ENCODE assay signal across 12 cellular contexts in the genomic region with DNA sequence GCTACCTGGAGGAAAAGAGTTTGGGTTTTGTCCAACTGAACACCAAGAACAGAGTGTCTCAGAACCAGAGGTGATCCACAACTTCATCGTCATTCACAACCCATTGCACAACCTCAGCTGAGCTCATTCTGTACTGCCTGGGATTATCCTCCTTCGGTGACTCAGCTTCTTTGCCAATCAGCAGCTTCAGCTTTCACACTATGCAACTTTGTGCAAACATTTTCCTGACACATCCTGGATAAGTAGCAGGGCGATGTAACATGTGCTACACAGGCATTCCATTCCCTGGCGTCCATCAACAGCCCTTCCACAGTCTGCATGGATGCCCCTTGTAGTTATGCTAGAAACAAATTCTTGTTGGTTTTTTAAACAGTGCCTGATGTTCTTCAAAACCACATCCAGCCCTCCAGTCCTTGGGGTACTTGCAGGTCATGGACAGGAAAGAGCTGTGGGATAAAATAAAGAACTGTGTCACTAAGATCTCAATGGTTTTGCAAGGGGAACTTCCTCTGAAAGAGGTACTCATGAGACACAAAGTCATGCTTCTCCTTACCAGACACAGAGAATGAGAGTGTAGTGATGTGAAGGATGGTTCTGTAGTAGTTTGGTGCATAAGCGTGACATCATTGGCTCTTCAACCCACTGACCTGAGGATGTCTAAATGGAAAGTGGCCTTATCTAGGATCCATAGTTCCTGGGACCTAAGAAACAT.
A peak's percentile ranks its signal among the peaks of the same experiment; 100 is the strongest.
DNase-seq lines count a peak whose midpoint lies in the region; ATAC-seq and TF ChIP-seq lines count a peak whose summit lies in the region.
"Had no signal": no experiment of that assay in that cellular context is flagged by ENCODE, and none has a peak within 500 bp of the region (broad histone marks: within the 10 kb centered on the region; RNA-seq: fewer than 3 reads in every experiment).

No MANE protein-coding gene starts in this region.

- DNase-seq in AG08395 (ENCODE audit: low spot score) (peak; percentile 2), HT1080 (ENCODE audit: low read depth) (peak; percentile 94), amniotic epithelial cell (ENCODE audit: low read depth) (peak; percentile 100), hepatocyte (ENCODE audit: low spot score) (peak; percentile 78), H9 (no peak), ACHN (no peak)
- DNase-seq in effector memory CD4-positive, alpha-beta T cell: no peak
- DNase-seq: activated naive CD4-positive, alpha-beta T cell treated with anti-CD3 and anti-CD28 coated beads for 36 hours; head of caudate nucleus; ovary had no signal

- no peak overlapping the region for H2AK5ac ChIP-seq in H9 (ENCODE audit: insufficient read length, low read length)

- no peak overlapping the region for H3K4me3 ChIP-seq in hepatocyte
- no peak overlapping the region for H3K4me3 ChIP-seq in effector memory CD4-positive, alpha-beta T cell (ENCODE audit: insufficient read depth, low read depth, low read length, poor library complexity, severe bottlenecking)
- H3K4me3 ChIP-seq: ovary had no signal

- H3K9me3 ChIP-seq in hepatocyte (ENCODE audit: low read depth) (no peaks in the 10 kb centered on the region), H9 (ENCODE audit: control insufficient read depth, low read depth, low read length) (no peaks in the 10 kb centered on the region)
- no peaks in the 10 kb centered on the region for H3K9me3 ChIP-seq in effector memory CD4-positive, alpha-beta T cell (ENCODE audit: control insufficient read depth, low read length)
- H3K9me3 ChIP-seq: ovary had no signal

- H4K20me1 ChIP-seq in hepatocyte (ENCODE audit: insufficient read depth, poor library complexity, severe bottlenecking) (no peaks in the 10 kb centered on the region), H9 (ENCODE audit: control insufficient read depth, insufficient read depth, insufficient read length) (no peaks in the 10 kb centered on the region)

- H2AFZ ChIP-seq in hepatocyte: no peak overlapping the region
- H2AFZ ChIP-seq in H9 (ENCODE audit: low read length): no peak overlapping the region

- H3K14ac ChIP-seq in H9 (ENCODE audit: insufficient read depth, low read length): no peak overlapping the region

- no peaks in the 10 kb centered on the region for H3K27me3 Mint-ChIP-seq in H9 (ENCODE audit: low read depth)

- TF ChIP-seq CTCF in hepatocyte (IDR thresholded peaks at IDR 0.05; ENCODE audit: poor library complexity): no peak
- TF ChIP-seq CTCF in H9 (conservative IDR thresholded peaks at IDR 0.05): no peak

- no peak overlapping the region for H4K8ac ChIP-seq in H9 (replicated peaks; ENCODE audit: insufficient read length, low read depth, low read length)

- H2BK12ac ChIP-seq in H9 (ENCODE audit: insufficient read length, low read depth, low read length): no peak overlapping the region

- in situ Hi-C loops in ACHN (cut with HindIII; ENCODE audit: low pct_ligation_motif_present, low pct_unique_long_range_greater_than_20kb, low sequenced_read_pairs): no loop called here

- H3K9me3 Mint-ChIP-seq in H9: peaks cover 0 to 3% of the 10 kb centered on the region in 2 experiments; a peak in 1 of 5 replicates
- H3K9me3 Mint-ChIP-seq: T-helper 2 cell treated with Interferon-gamma antibody and Interleukin-4, amounts not matched to agents 5 μg/mL and 100 μg/mL, for 36 hours had no signal

- ATAC-seq in GM19328 (IDR thresholded peaks at IDR 0.05; ENCODE audit: unreplicated experiment): no peak

- no peak overlapping the region for H3K56ac ChIP-seq in H9 (ENCODE audit: insufficient read length, low read depth, low read length)

- no peaks in the 10 kb centered on the region for H3K9me2 ChIP-seq in hepatocyte (replicated peaks; ENCODE audit: insufficient read depth)

- no peaks in the 10 kb centered on the region for H3K4me1 ChIP-seq in hepatocyte (ENCODE audit: insufficient read depth)
- no peaks in the 10 kb centered on the region for H3K4me1 ChIP-seq in effector memory CD4-positive, alpha-beta T cell (ENCODE audit: control insufficient read depth, insufficient read depth, low read length, poor library complexity, severe bottlenecking)
- no peaks in the 10 kb centered on the region for H3K4me1 ChIP-seq in H9 (ENCODE audit: insufficient read depth, low read length)

- H3K27me3 ChIP-seq in hepatocyte (no peaks in the 10 kb centered on the region), H9 (ENCODE audit: insufficient read depth, low read length) (no peaks in the 10 kb centered on the region)
- no peaks in the 10 kb centered on the region for H3K27me3 ChIP-seq in effector memory CD4-positive, alpha-beta T cell (replicated peaks; ENCODE audit: control insufficient read depth, insufficient read depth, low read length, poor library complexity, severe bottlenecking)
- H3K27me3 ChIP-seq: ovary had no signal

- 48% methylated on average over 5 of the region's 5 CpGs for WGBS in hepatocyte (ENCODE audit: low lambda C conversion rate, missing lambda C conversion rate)
- WGBS in H9 (ENCODE audit: extremely low coverage, insufficient read length, low lambda C conversion rate): no CpG with 5 or more reads among the region's 5 CpGs

- H2BK120ac ChIP-seq in H9 (ENCODE audit: low read depth, low read length, poor library complexity, severe bottlenecking): no peak overlapping the region

- H3K4ac ChIP-seq in H9 (ENCODE audit: low read depth, low read length): no peak overlapping the region

- no peak overlapping the region for H3K4me3 Mint-ChIP-seq in H9
- H3K4me3 Mint-ChIP-seq: activated naive CD4-positive, alpha-beta T cell treated with anti-CD3 and anti-CD28 coated beads for 36 hours; T-helper 2 cell treated with Interferon-gamma antibody and Interleukin-4, amounts not matched to agents 5 μg/mL and 100 μg/mL, for 36 hours had no signal

- no peak overlapping the region for H4K5ac ChIP-seq in H9 (ENCODE audit: insufficient read length, low read depth, low read length)

- no peak overlapping the region for H2BK20ac ChIP-seq in H9 (ENCODE audit: low read depth, low read length, poor library complexity, severe bottlenecking)

- H3K79me2 ChIP-seq in hepatocyte (no peaks in the 10 kb centered on the region), H9 (ENCODE audit: insufficient read depth, low read length) (no peaks in the 10 kb centered on the region)

- peak overlapping the region; percentile 80 for H3K27ac ChIP-seq in hepatocyte
- no peak overlapping the region for H3K27ac ChIP-seq in effector memory CD4-positive, alpha-beta T cell (ENCODE audit: insufficient read depth, low read length, poor library complexity, severe bottlenecking)
- no peak overlapping the region for H3K27ac ChIP-seq in H9 (ENCODE audit: insufficient read length, low read depth, low read length)
- H3K27ac ChIP-seq: ovary had no signal

- no peaks in the 10 kb centered on the region for H3K23me2 ChIP-seq in H9 (ENCODE audit: insufficient read length, low read depth, low read length, poor library complexity, severe bottlenecking)

- no peaks in the 10 kb centered on the region; a peak in 1 of 7 replicates for H3K36me3 Mint-ChIP-seq in H9 (ENCODE audit: insufficient read depth in 1 of 3, low read depth in 3 of 3)

- H4K91ac ChIP-seq in H9 (ENCODE audit: insufficient read length, low read depth, low read length): no peak overlapping the region

- 0 out of 7 replicates have a peak overlapping the region, but pooled peaks of 1 of the 3 experiments have one; percentile 33 for H3K27ac Mint-ChIP-seq in H9
- H3K27ac Mint-ChIP-seq: activated naive CD4-positive, alpha-beta T cell treated with anti-CD3 and anti-CD28 coated beads for 36 hours; T-helper 2 cell treated with Interferon-gamma antibody and Interleukin-4, amounts not matched to agents 5 μg/mL and 100 μg/mL, for 36 hours had no signal

- H2BK15ac ChIP-seq in H9 (ENCODE audit: low read depth, low read length): no peak overlapping the region

- H3K79me1 ChIP-seq in H9 (ENCODE audit: insufficient read depth, low read depth, low read length, poor library complexity, severe bottlenecking): no peaks in the 10 kb centered on the region

- H3K4me2 ChIP-seq in hepatocyte (no peak overlapping the region), H9 (ENCODE audit: insufficient read depth, insufficient read length, low read length) (no peak overlapping the region)

- no peak overlapping the region for H3K18ac ChIP-seq in H9 (ENCODE audit: insufficient read length, low read depth, low read length)

- no peaks in the 10 kb centered on the region for H3K4me1 Mint-ChIP-seq in H9

- H3K36me3 ChIP-seq in hepatocyte (replicated peaks; ENCODE audit: insufficient read depth, low read depth): no peaks in the 10 kb centered on the region
- no peaks in the 10 kb centered on the region for H3K36me3 ChIP-seq in effector memory CD4-positive, alpha-beta T cell (ENCODE audit: control insufficient read depth, insufficient read depth, low read length)
- H3K36me3 ChIP-seq: ovary had no signal

- H2BK5ac ChIP-seq in H9 (ENCODE audit: insufficient read length, low read length): no peak overlapping the region

- H3T11ph ChIP-seq in H9 (ENCODE audit: low read length): no peak overlapping the region

- no peak overlapping the region for H3K23ac ChIP-seq in H9 (ENCODE audit: insufficient read length, low read depth, low read length)

- H3K9ac ChIP-seq in H9 (ENCODE audit: extremely low read depth, insufficient read length, low read length): no peak overlapping the region

Comparison
In these comparisons a context has a peak if more than half of its experiments do, and no peak if none do; other contexts are left out.
1. DNase-seq: peak in AG08395 (single experiment), HT1080 (single experiment), amniotic epithelial cell (single experiment) and hepatocyte (single experiment); none in effector memory CD4-positive, alpha-beta T cell (0 of 3), H9 (single experiment) and ACHN (single experiment).